25 cellular contexts compared by ENCODE assay signal in genomic region chr7:50509459-50509858, GRCh38. TPM values are rescaled to one million over a fixed set of nuclear protein-coding genes. Genes with fewer than 3 reads are reported as not detected.
"Had no signal": no experiment of that assay in that cellular context is flagged by ENCODE, and none has a peak within 500 bp of the region (broad histone marks: within the 10 kb centered on the region; RNA-seq: fewer than 3 reads in every experiment).

No MANE protein-coding gene starts in this region.

- H3K9me3 ChIP-seq: esophagus muscularis mucosa, gastroesophageal sphincter, neutrophil, testis, transverse colon had no signal

- H3K4me1 ChIP-seq: esophagus muscularis mucosa, gastroesophageal sphincter, testis had no signal

- ATAC-seq: gastroesophageal sphincter; left cardiac atrium; stimulated activated naive CD8-positive, alpha-beta T cell treated with anti-CD3 and anti-CD28 coated beads, Interleukin-15, Interleukin-2, amounts not matched to agents 100 U/mL and 50 U/mL, for 24 hours had no signal

- H3K4me3 ChIP-seq: esophagus muscularis mucosa, gastroesophageal sphincter, hepatocyte, testis, transverse colon had no signal

- DNase-seq: activated CD4-positive, alpha-beta T cell treated with anti-CD3 and anti-CD28 coated beads for 48 hours; activated CD4-positive, alpha-beta T cell treated with anti-CD3 and anti-CD28 coated beads, Interleukin-2, amount 50 U/mL, for 48 hours; activated CD8-positive, alpha-beta memory T cell treated with anti-CD3 and anti-CD28 coated beads for 24 hours; activated effector memory CD4-positive, alpha-beta T cell treated with Interleukin-2 at 50 U/mL for 16 hours; activated naive CD4-positive, alpha-beta T cell treated with Interleukin-2 at 50 U/mL for 16 hours; anterior cingulate cortex; dermis blood vessel endothelial cell; effector CD4-positive, alpha-beta T cell; islet precursor cell; left cardiac atrium; mammary epithelial cell; naive B cell; nephron progenitor cell; retina; stimulated activated CD4-positive, alpha-beta T cell treated with anti-CD3 and anti-CD28 coated beads, Interleukin-12 subunit alpha, Interleukin-12 subunit beta, amount 100 ng/mL, for 4 hours; stimulated activated CD4-positive, alpha-beta T cell treated with anti-CD3 and anti-CD28 coated beads, Interleukin-4, amount 100 ng/mL, for 1 hour; stimulated activated naive CD8-positive, alpha-beta T cell treated with anti-CD3 and anti-CD28 coated beads, Interleukin-15, Interleukin-2, amounts not matched to agents 100 U/mL and 50 U/mL, for 24 hours; testis; transverse colon had no signal

- H3K27ac ChIP-seq: esophagus muscularis mucosa, gastroesophageal sphincter, hepatocyte, neutrophil, testis had no signal

- H3K27me3 ChIP-seq: hepatocyte, neutrophil, testis, transverse colon had no signal

- H3K36me3 ChIP-seq: esophagus muscularis mucosa, gastroesophageal sphincter, neutrophil, transverse colon had no signal

RNA-seq across cellular contexts. Expression of gene DDC, which starts 55.7 kb away (rescaled TPM):
- total RNA-seq: esophagus muscularis mucosa, gastroesophageal sphincter, left cardiac atrium, mammary epithelial cell, osteocyte, posterior vena cava had no signal
- polyA plus RNA-seq: mammary epithelial cell had no signal
